Comparison of ENCODE assay signal across 13 cellular contexts in genomic region chr1:94017155-94017829, GRCh38.
DNase-seq lines count a peak whose midpoint lies in the region; ATAC-seq and TF ChIP-seq lines count a peak whose summit lies in the region.
"Had no signal": no experiment of that assay in that cellular context is flagged by ENCODE, and none has a peak within 500 bp of the region (broad histone marks: within the 10 kb centered on the region; RNA-seq: fewer than 3 reads in every experiment).

No MANE protein-coding gene starts in this region.

- in situ Hi-C loops in GM13976 (cut with MboI; ENCODE audit: low sequenced_read_pairs, unreplicated experiment) = no loop called here

- no peak for TF ChIP-seq CTCF in GM13976 (IDR thresholded peaks at IDR 0.05; ENCODE audit: borderline replicate concordance, control extremely low read depth, extremely low read depth, insufficient read depth, missing control alignments)

- DNase-seq in activated gamma-delta T cell treated with Interleukin-2 at 50 U/mL for 16 hours (peak; percentile 41), activated gamma-delta T cell (lab: John Stamatoyannopoulos, UW) (no peak), NOMO-1 (lab: John Stamatoyannopoulos, UW; ENCODE audit: unreplicated experiment in 2 of 2) (peak; percentile 79), GM13976 (ENCODE audit: low spot score) (no peak), HK-2 (ENCODE audit: unreplicated experiment) (no peak)
- peak; percentile 20 for DNase-seq in activated gamma-delta T cell treated with anti-CD3 and anti-CD28 coated beads, Interleukin-2, amount 50 U/mL, for 16 hours (ENCODE audit: low read depth)
- DNase-seq in stimulated activated CD8-positive, alpha-beta memory T cell treated with anti-CD3 and anti-CD28 coated beads, Interleukin-15, amount 100 ng/mL, for 1 hour (ENCODE audit: low read depth) = peak; percentile 4
- DNase-seq: activated T-cell treated with anti-CD3 and anti-CD28 coated beads, Interleukin-2, amount 50 U/mL, for 1 hour; DMS153; NCI-H1092 treated with DMSO at 0.1 percent for 48 hours; NCI-H345; RPMI8226 had no signal

- no peak for ATAC-seq in GM21723 (IDR thresholded peaks at IDR 0.05; ENCODE audit: unreplicated experiment)

Comparison
In these comparisons a context has a peak if more than half of its experiments do, and no peak if none do; other contexts are left out.
1. DNase-seq: peak in activated gamma-delta T cell treated with Interleukin-2 at 50 U/mL for 16 hours (single experiment), NOMO-1 (2 of 2), activated gamma-delta T cell treated with anti-CD3 and anti-CD28 coated beads, Interleukin-2, amount 50 U/mL, for 16 hours (single experiment) and stimulated activated CD8-positive, alpha-beta memory T cell treated with anti-CD3 and anti-CD28 coated beads, Interleukin-15, amount 100 ng/mL, for 1 hour (single experiment); none in activated gamma-delta T cell (single experiment), GM13976 (single experiment) and HK-2 (single experiment).